Comparison of ENCODE assay signal across 3 cellular contexts in genomic region chr7:140059288-140060242, GRCh38.
TF ChIP-seq lines count a peak whose summit lies in the region.

No MANE protein-coding gene starts in this region.

TF ChIP-seq in SK-N-SH treated with all-trans-retinoic acid at 6 μM for 48 hours, 23 proteins besides CTCF, POLR2A, EP300 and RAD21:
- TF ChIP-seq ISL1 (CRISPR knock-in tag; IDR thresholded peaks at IDR 0.05) (0 out of 2 replicates have a peak, but pooled peaks have one; percentile 12), GLIS3 (CRISPR knock-in tag; IDR thresholded peaks at IDR 0.05) (no peak), ZFP30 (CRISPR knock-in tag; IDR thresholded peaks at IDR 0.05) (no peak)
- TF ChIP-seq, protein P1, sequence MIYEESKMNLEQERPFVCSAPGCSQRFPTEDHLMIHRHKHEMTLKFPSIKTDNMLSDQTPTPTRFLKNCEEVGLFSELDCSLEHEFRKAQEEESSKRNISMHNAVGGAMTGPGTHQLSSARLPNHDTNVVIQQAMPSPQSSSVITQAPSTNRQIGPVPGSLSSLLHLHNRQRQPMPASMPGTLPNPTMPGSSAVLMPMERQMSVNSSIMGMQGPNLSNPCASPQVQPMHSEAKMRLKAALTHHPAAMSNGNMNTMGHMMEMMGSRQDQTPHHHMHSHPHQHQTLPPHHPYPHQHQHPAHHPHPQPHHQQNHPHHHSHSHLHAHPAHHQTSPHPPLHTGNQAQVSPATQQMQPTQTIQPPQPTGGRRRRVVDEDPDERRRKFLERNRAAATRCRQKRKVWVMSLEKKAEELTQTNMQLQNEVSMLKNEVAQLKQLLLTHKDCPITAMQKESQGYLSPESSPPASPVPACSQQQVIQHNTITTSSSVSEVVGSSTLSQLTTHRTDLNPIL (CRISPR knock-in tag; IDR thresholded peaks at IDR 0.05; ENCODE audit: low read depth), result 0 out of 2 replicates have a peak, but pooled peaks have one; percentile 31
- TF ChIP-seq, protein P2, sequence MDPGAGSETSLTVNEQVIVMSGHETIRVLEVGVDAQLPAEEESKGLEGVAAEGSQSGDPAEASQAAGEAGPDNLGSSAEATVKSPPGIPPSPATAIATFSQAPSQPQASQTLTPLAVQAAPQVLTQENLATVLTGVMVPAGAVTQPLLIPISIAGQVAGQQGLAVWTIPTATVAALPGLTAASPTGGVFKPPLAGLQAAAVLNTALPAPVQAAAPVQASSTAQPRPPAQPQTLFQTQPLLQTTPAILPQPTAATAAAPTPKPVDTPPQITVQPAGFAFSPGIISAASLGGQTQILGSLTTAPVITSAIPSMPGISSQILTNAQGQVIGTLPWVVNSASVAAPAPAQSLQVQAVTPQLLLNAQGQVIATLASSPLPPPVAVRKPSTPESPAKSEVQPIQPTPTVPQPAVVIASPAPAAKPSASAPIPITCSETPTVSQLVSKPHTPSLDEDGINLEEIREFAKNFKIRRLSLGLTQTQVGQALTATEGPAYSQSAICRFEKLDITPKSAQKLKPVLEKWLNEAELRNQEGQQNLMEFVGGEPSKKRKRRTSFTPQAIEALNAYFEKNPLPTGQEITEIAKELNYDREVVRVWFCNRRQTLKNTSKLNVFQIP (CRISPR knock-in tag; IDR thresholded peaks at IDR 0.05; ENCODE audit: borderline replicate concordance, low read depth), result no peak
- TF ChIP-seq, protein P3, sequence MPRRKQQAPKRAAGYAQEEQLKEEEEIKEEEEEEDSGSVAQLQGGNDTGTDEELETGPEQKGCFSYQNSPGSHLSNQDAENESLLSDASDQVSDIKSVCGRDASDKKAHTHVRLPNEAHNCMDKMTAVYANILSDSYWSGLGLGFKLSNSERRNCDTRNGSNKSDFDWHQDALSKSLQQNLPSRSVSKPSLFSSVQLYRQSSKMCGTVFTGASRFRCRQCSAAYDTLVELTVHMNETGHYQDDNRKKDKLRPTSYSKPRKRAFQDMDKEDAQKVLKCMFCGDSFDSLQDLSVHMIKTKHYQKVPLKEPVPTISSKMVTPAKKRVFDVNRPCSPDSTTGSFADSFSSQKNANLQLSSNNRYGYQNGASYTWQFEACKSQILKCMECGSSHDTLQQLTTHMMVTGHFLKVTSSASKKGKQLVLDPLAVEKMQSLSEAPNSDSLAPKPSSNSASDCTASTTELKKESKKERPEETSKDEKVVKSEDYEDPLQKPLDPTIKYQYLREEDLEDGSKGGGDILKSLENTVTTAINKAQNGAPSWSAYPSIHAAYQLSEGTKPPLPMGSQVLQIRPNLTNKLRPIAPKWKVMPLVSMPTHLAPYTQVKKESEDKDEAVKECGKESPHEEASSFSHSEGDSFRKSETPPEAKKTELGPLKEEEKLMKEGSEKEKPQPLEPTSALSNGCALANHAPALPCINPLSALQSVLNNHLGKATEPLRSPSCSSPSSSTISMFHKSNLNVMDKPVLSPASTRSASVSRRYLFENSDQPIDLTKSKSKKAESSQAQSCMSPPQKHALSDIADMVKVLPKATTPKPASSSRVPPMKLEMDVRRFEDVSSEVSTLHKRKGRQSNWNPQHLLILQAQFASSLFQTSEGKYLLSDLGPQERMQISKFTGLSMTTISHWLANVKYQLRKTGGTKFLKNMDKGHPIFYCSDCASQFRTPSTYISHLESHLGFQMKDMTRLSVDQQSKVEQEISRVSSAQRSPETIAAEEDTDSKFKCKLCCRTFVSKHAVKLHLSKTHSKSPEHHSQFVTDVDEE (CRISPR knock-in tag; IDR thresholded peaks at IDR 0.05), result peak; percentile 43; the same call in 1 of the 2 replicates

TF ChIP-seq in K562, 482 proteins besides CTCF, POLR2A, EP300 and RAD21 (continues in another document):
- TF ChIP-seq ZNF324 (CRISPR knock-in tag; IDR thresholded peaks at IDR 0.05) (0 out of 2 replicates have a peak, but pooled peaks have one; percentile 34), FOSL1 (tag; conservative IDR thresholded peaks at IDR 0.05) (peak; percentile 82), RBM22 (IDR thresholded peaks at IDR 0.05; ENCODE audit: low read depth, low read length, poor library complexity, severe bottlenecking) (no peak), XRCC5 (IDR thresholded peaks at IDR 0.05; ENCODE audit: low read depth, low read length) (0 out of 2 replicates have a peak, but pooled peaks have one; percentile 27), ZNF384 (IDR thresholded peaks at IDR 0.05; ENCODE audit: low read depth, low read length) (peak; percentile 87), RB1 (IDR thresholded peaks at IDR 0.05; ENCODE audit: low read depth) (0 out of 2 replicates have a peak, but pooled peaks have one; percentile 11), CEBPB (tag; IDR thresholded peaks at IDR 0.05) (peak; percentile 16; the same call in 1 of the 2 replicates), ZNF316 (IDR thresholded peaks at IDR 0.05) (peak; percentile 98), SMARCC2 (IDR thresholded peaks at IDR 0.05; ENCODE audit: low read depth) (no peak), ARID1B (IDR thresholded peaks at IDR 0.05) (peak; percentile 36; the same call in 1 of the 2 replicates), ZNF766 (CRISPR knock-in tag; conservative IDR thresholded peaks at IDR 0.05) (peak; percentile 67), MYNN (IDR thresholded peaks at IDR 0.05) (0 out of 2 replicates have a peak, but pooled peaks have one; percentile 46), MYNN (CRISPR knock-in tag; IDR thresholded peaks at IDR 0.05) (no peak), C11orf30 (IDR thresholded peaks at IDR 0.05; ENCODE audit: low read depth) (peak; percentile 95), MED1 (CRISPR knock-in tag; IDR thresholded peaks at IDR 0.05; ENCODE audit: borderline replicate concordance) (no peak), MAFF (IDR thresholded peaks at IDR 0.05; ENCODE audit: low read length) (peak; percentile 91), FOXJ2 (tag; IDR thresholded peaks at IDR 0.05) (0 out of 2 replicates have a peak, but pooled peaks have one; percentile 35), MAFK (IDR thresholded peaks at IDR 0.05; ENCODE audit: low read length) (peak; percentile 93), BACH1 (tag; IDR thresholded peaks at IDR 0.05) (peak; percentile 31; the same call in 1 of the 2 replicates), VEZF1 (CRISPR knock-in tag; IDR thresholded peaks at IDR 0.05) (peak; percentile 32; the same call in 1 of the 2 replicates), GATA2 (CRISPR knock-in tag; IDR thresholded peaks at IDR 0.05) (0 out of 2 replicates have a peak, but pooled peaks have one; percentile 26), MAFG (tag; conservative IDR thresholded peaks at IDR 0.05) (peak; percentile 96), CBFA2T3 (IDR thresholded peaks at IDR 0.05) (peak; percentile 35; the same call in 1 of the 2 replicates), NFIC (IDR thresholded peaks at IDR 0.05) (peak; percentile 78), SAFB2 (IDR thresholded peaks at IDR 0.05; ENCODE audit: borderline replicate concordance, low read depth, low read length, severe bottlenecking) (no peak)
- TF ChIP-seq, protein P4, sequence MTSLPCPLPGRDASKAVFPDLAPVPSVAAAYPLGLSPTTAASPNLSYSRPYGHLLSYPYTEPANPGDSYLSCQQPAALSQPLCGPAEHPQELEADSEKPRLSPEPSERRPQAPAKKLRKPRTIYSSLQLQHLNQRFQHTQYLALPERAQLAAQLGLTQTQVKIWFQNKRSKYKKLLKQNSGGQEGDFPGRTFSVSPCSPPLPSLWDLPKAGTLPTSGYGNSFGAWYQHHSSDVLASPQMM (CRISPR knock-in tag; IDR thresholded peaks at IDR 0.05), result no peak
- TF ChIP-seq, protein P5, sequence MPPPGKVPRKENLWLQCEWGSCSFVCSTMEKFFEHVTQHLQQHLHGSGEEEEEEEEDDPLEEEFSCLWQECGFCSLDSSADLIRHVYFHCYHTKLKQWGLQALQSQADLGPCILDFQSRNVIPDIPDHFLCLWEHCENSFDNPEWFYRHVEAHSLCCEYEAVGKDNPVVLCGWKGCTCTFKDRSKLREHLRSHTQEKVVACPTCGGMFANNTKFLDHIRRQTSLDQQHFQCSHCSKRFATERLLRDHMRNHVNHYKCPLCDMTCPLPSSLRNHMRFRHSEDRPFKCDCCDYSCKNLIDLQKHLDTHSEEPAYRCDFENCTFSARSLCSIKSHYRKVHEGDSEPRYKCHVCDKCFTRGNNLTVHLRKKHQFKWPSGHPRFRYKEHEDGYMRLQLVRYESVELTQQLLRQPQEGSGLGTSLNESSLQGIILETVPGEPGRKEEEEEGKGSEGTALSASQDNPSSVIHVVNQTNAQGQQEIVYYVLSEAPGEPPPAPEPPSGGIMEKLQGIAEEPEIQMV (tag; conservative IDR thresholded peaks at IDR 0.05; ENCODE audit: low read depth), result 0 out of 2 replicates have a peak, but pooled peaks have one; percentile 36

TF ChIP-seq in WTC11, 78 proteins besides CTCF, POLR2A, EP300 and RAD21:
- TF ChIP-seq ZNF317 (CRISPR knock-in tag; IDR thresholded peaks at IDR 0.05; ENCODE audit: borderline replicate concordance, low read depth), result no peak
- TF ChIP-seq RELA (CRISPR knock-in tag; IDR thresholded peaks at IDR 0.05; ENCODE audit: borderline replicate concordance), result no peak
- no peak for TF ChIP-seq CREM (CRISPR knock-in tag; IDR thresholded peaks at IDR 0.05)
- TF ChIP-seq HMGA2 (CRISPR knock-in tag; IDR thresholded peaks at IDR 0.05), result no peak
- no peak for TF ChIP-seq TP53 (CRISPR knock-in tag; IDR thresholded peaks at IDR 0.05)
TF ChIP-seq in WTC11: peak in this region for 0.
